ENCODE assay signal across 32 cellular contexts in the genomic region with DNA sequence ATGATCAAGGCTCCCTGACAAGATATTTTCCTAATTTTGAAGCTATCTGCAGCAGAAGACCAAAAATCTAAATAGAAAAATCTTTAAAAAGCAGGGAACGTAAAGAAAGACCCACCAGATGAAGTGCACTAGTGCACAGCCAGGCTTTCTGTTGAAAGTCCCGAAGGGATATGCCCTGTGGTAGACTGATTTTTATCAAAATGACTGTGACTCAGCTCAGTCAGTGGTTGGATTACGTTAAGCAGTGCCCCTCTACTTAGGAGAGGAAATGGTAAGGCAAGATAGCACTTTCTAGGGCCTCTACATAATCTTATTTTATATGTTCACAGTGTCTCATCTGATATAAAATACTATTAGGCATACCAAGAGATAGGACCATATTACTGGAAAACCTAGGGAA.
"Had no signal": no experiment of that assay in that cellular context is flagged by ENCODE, and none has a peak within 500 bp of the region (broad histone marks: within the 10 kb centered on the region; RNA-seq: fewer than 3 reads in every experiment).

No MANE protein-coding gene starts in this region.

- H3K27ac Mint-ChIP-seq: activated CD4-positive, alpha-beta memory T cell treated with anti-CD3 and anti-CD28 coated beads for 36 hours; activated CD4-positive, alpha-beta T cell treated with anti-CD3 and anti-CD28 coated beads, Interleukin-2, amount 10 ng/mL, durations not matched to agents 24 days and 14 days; activated naive CD4-positive, alpha-beta T cell treated with anti-CD3 and anti-CD28 coated beads for 36 hours; activated naive CD8-positive, alpha-beta T cell treated with anti-CD3 and anti-CD28 coated beads for 36 hours; activated T-helper 1 cell treated with anti-CD3 and anti-CD28 coated beads, Interleukin-12 subunit alpha, Interleukin-12 subunit beta, Interleukin-2, Interleukin-4 antibody, amounts not matched to agents 30 ng/mL and 10 ng/mL and 1 ng/mL, durations not matched to agents 14 hours and 24 hours and 36 hours; brain; nephron progenitor cell; progenitor cell of endocrine pancreas had no signal

- H3K27me3 ChIP-seq: ascending aorta, cardiac muscle cell, dorsolateral prefrontal cortex, gastrocnemius medialis, neutrophil, ovary, right lobe of liver had no signal

- H3K4me3 Mint-ChIP-seq: activated CD4-positive, alpha-beta memory T cell treated with anti-CD3 and anti-CD28 coated beads for 36 hours; activated CD4-positive, alpha-beta T cell treated with anti-CD3 and anti-CD28 coated beads, Interleukin-2, amount 10 ng/mL, durations not matched to agents 24 days and 14 days; activated naive CD4-positive, alpha-beta T cell treated with anti-CD3 and anti-CD28 coated beads for 36 hours; activated naive CD8-positive, alpha-beta T cell treated with anti-CD3 and anti-CD28 coated beads for 36 hours; activated T-helper 1 cell treated with anti-CD3 and anti-CD28 coated beads, Interleukin-12 subunit alpha, Interleukin-12 subunit beta, Interleukin-2, Interleukin-4 antibody, amounts not matched to agents 30 ng/mL and 10 ng/mL and 1 ng/mL, durations not matched to agents 14 hours and 24 hours and 36 hours; brain; nephron progenitor cell had no signal

- H3K4me3 ChIP-seq: ascending aorta, cardiac muscle cell, coronary artery, dorsolateral prefrontal cortex, gastrocnemius medialis, ovary, right lobe of liver, skin epidermis, thoracic aorta had no signal

- FAIRE-seq: keratinocyte, urothelium cell line had no signal

- ATAC-seq: gastrocnemius medialis; left cardiac atrium; left ventricle myocardium superior; right lobe of liver; stimulated activated naive CD8-positive, alpha-beta T cell treated with anti-CD3 and anti-CD28 coated beads, Interleukin-15, Interleukin-2, amounts not matched to agents 100 U/mL and 50 U/mL, for 24 hours had no signal

- DNase-seq: activated CD4-positive, alpha-beta memory T cell treated with anti-CD3 and anti-CD28 coated beads for 36 hours; activated CD4-positive, alpha-beta T cell treated with anti-CD3 and anti-CD28 coated beads, Interleukin-2, amount 10 ng/mL, durations not matched to agents 24 days and 14 days; activated CD4-positive, CD25-positive, alpha-beta regulatory T cell treated with anti-CD3 and anti-CD28 coated beads, Interleukin-2, amount 50 U/mL, for 72 hours; activated CD8-positive, alpha-beta memory T cell treated with anti-CD3 and anti-CD28 coated beads, Interleukin-2, amount 50 U/mL, for 4 hours; activated effector memory CD4-positive, alpha-beta T cell treated with anti-CD3 and anti-CD28 coated beads, Interleukin-2, amount 50 U/mL, for 16 hours; activated naive CD4-positive, alpha-beta T cell treated with anti-CD3 and anti-CD28 coated beads for 36 hours; activated naive CD8-positive, alpha-beta T cell treated with anti-CD3 and anti-CD28 coated beads for 36 hours; activated T-cell treated with anti-CD3 and anti-CD28 coated beads, Interleukin-2, amount 50 U/mL, for 1 hour; dorsolateral prefrontal cortex; effector memory CD4-positive, alpha-beta T cell; gastrocnemius medialis; glutamatergic neuron; left cardiac atrium; left ventricle myocardium superior; nephron progenitor cell; ovary; right lobe of liver; stimulated activated CD4-positive, alpha-beta T cell treated with anti-CD3 and anti-CD28 coated beads, Interleukin-12 subunit alpha, Interleukin-12 subunit beta, amount 100 ng/mL, for 4 hours; stimulated activated CD4-positive, alpha-beta T cell treated with anti-CD3 and anti-CD28 coated beads, Interleukin-4, amount 100 ng/mL, for 1 hour; stimulated activated naive CD8-positive, alpha-beta T cell treated with anti-CD3 and anti-CD28 coated beads, Interleukin-15, Interleukin-2, amounts not matched to agents 100 U/mL and 50 U/mL, for 24 hours; trophoblast cell had no signal

- H3K9me3 Mint-ChIP-seq: activated CD4-positive, alpha-beta memory T cell treated with anti-CD3 and anti-CD28 coated beads for 36 hours; activated CD4-positive, alpha-beta T cell treated with anti-CD3 and anti-CD28 coated beads, Interleukin-2, amount 10 ng/mL, durations not matched to agents 24 days and 14 days; activated naive CD4-positive, alpha-beta T cell treated with anti-CD3 and anti-CD28 coated beads for 36 hours; activated naive CD8-positive, alpha-beta T cell treated with anti-CD3 and anti-CD28 coated beads for 36 hours; activated T-helper 1 cell treated with anti-CD3 and anti-CD28 coated beads, Interleukin-12 subunit alpha, Interleukin-12 subunit beta, Interleukin-2, Interleukin-4 antibody, amounts not matched to agents 30 ng/mL and 10 ng/mL and 1 ng/mL, durations not matched to agents 14 hours and 24 hours and 36 hours; nephron progenitor cell had no signal

- H3K27ac ChIP-seq: ascending aorta, cardiac muscle cell, coronary artery, dorsolateral prefrontal cortex, gastrocnemius medialis, neutrophil, ovary, right lobe of liver, skin epidermis, thoracic aorta had no signal

- H3K4me1 ChIP-seq: ascending aorta, gastrocnemius medialis, right lobe of liver had no signal

- H3K4me1 Mint-ChIP-seq: activated CD4-positive, alpha-beta T cell treated with anti-CD3 and anti-CD28 coated beads, Interleukin-2, amount 10 ng/mL, durations not matched to agents 24 days and 14 days; activated naive CD8-positive, alpha-beta T cell treated with anti-CD3 and anti-CD28 coated beads for 36 hours had no signal

- H3K36me3 Mint-ChIP-seq: activated CD4-positive, alpha-beta memory T cell treated with anti-CD3 and anti-CD28 coated beads for 36 hours; activated naive CD8-positive, alpha-beta T cell treated with anti-CD3 and anti-CD28 coated beads for 36 hours; brain had no signal

- H3K27me3 Mint-ChIP-seq: activated CD4-positive, alpha-beta memory T cell treated with anti-CD3 and anti-CD28 coated beads for 36 hours; activated CD4-positive, alpha-beta T cell treated with anti-CD3 and anti-CD28 coated beads, Interleukin-2, amount 10 ng/mL, durations not matched to agents 24 days and 14 days; brain; progenitor cell of endocrine pancreas had no signal

- H3K9me3 ChIP-seq: ascending aorta, gastrocnemius medialis, neutrophil, ovary, right lobe of liver, thoracic aorta had no signal

- H3K36me3 ChIP-seq: ascending aorta, cardiac muscle cell, gastrocnemius medialis, neutrophil, ovary, right lobe of liver, thoracic aorta had no signal
